In genomic region chr19:7772752-7773291, GRCh38 we compare ENCODE assay signal across 9 cellular contexts. TPM values are rescaled to one million over a fixed set of nuclear protein-coding genes. Genes with fewer than 3 reads are reported as not detected.
DNase-seq lines count a peak whose midpoint lies in the region; ATAC-seq and TF ChIP-seq lines count a peak whose summit lies in the region.
"Had no signal": no experiment of that assay in that cellular context is flagged by ENCODE, and none has a peak within 500 bp of the region (broad histone marks: within the 10 kb centered on the region; RNA-seq: fewer than 3 reads in every experiment).

No MANE protein-coding gene starts in this region.

- no peak overlapping the region for H3K4me2 ChIP-seq in Karpas-422 (ENCODE audit: low read depth, low read length, poor library complexity, severe bottlenecking)

- H2AFZ ChIP-seq in Karpas-422 (ENCODE audit: low read length) = no peak overlapping the region

- CTCF ChIA-PET in Calu3 (lab: Charles Lee) = no interaction called here
- CTCF ChIA-PET in activated CD8-positive, alpha-beta T cell treated with anti-CD3 and anti-CD28 coated beads for 36 hours (lab: Charles Lee) = no interaction called here

- DNase-seq in Calu3 (no peak), Karpas-422 (peak; percentile 57), mucosa of descending colon (no peak), cardiac septum (ENCODE audit: low spot score) (no peak), gastrocnemius medialis (no peak)
- peak; percentile 70 for DNase-seq in activated CD8-positive, alpha-beta T cell treated with anti-CD3 and anti-CD28 coated beads for 36 hours
- DNase-seq in activated effector memory CD4-positive, alpha-beta T cell treated with anti-CD3 and anti-CD28 coated beads, Interleukin-2, amount 50 U/mL, for 16 hours = no peak
- DNase-seq in central memory CD4-positive, alpha-beta T cell = no peak

- no TSS peak for BruUV-seq in Calu3 (replicated peaks; lab: Mats Ljungman, UMichigan)

- H3K79me2 ChIP-seq in Karpas-422 (ENCODE audit: low read length) = no peaks in the 10 kb centered on the region

- ATAC-seq in activated CD8-positive, alpha-beta T cell treated with anti-CD3 and anti-CD28 coated beads for 36 hours = peak; percentile 96
- ATAC-seq in mucosa of descending colon (peak; percentile 46), gastrocnemius medialis (no peak)
- ATAC-seq: Right ventricle myocardium inferior had no signal

- no peaks in the 10 kb centered on the region for H3K9me3 Mint-ChIP-seq in Calu3 (ENCODE audit: low read depth, unreplicated experiment)
- H3K9me3 Mint-ChIP-seq in activated CD8-positive, alpha-beta T cell treated with anti-CD3 and anti-CD28 coated beads for 36 hours = no peaks in the 10 kb centered on the region

- no peaks in the 10 kb centered on the region for H3K9me2 ChIP-seq in Karpas-422 (replicated peaks; ENCODE audit: insufficient read depth, low read length)

- POLR2A ChIA-PET in activated CD8-positive, alpha-beta T cell treated with anti-CD3 and anti-CD28 coated beads for 36 hours (lab: Charles Lee) = interaction anchor here (0.7 kb wide), 1 partner anchor 136 kb away, joined by 3 read pairs; the partner anchor contains the start of gene STXBP2

- H3K4me3 ChIP-seq in Karpas-422 (ENCODE audit: low read length) (no peak overlapping the region), mucosa of descending colon (no peak overlapping the region), gastrocnemius medialis (no peak overlapping the region)

- no peak overlapping the region for H3K9ac ChIP-seq in Karpas-422 (ENCODE audit: low read length)

- no peaks in the 10 kb centered on the region for H3K9me3 ChIP-seq in Karpas-422 (ENCODE audit: low read length)
- H3K9me3 ChIP-seq in mucosa of descending colon = no peaks in the 10 kb centered on the region
- no peaks in the 10 kb centered on the region for H3K9me3 ChIP-seq in gastrocnemius medialis

- no peak for TF ChIP-seq POLR2A in gastrocnemius medialis (IDR thresholded peaks at IDR 0.05)

- H3K27me3 ChIP-seq in Karpas-422 (ENCODE audit: low read length) = no peaks in the 10 kb centered on the region
- no peaks in the 10 kb centered on the region for H3K27me3 ChIP-seq in gastrocnemius medialis

- intact Hi-C loops in Calu3 (cut with micrococcal nuclease; ENCODE audit: unreplicated experiment) (no loop called here), mucosa of descending colon (cut with DNase I, micrococcal nuclease) (no loop called here), cardiac septum (cut with DNase I) (no loop called here), gastrocnemius medialis (cut with DNase I; ENCODE audit: low total_unique reads) (no loop called here)
- intact Hi-C loops in activated CD8-positive, alpha-beta T cell treated with anti-CD3 and anti-CD28 coated beads for 36 hours (cut with micrococcal nuclease) = loop anchor here (10.0 kb wide), 1 partner anchor 68 kb away; the partner anchor contains the start of gene FCER2

- peak overlapping the region; percentile 16 for H3K4me3 Mint-ChIP-seq in Calu3 (ENCODE audit: low read depth, unreplicated experiment)
- H3K4me3 Mint-ChIP-seq in activated CD8-positive, alpha-beta T cell treated with anti-CD3 and anti-CD28 coated beads for 36 hours = peak overlapping the region; percentile 21

- H3K4me1 ChIP-seq in Karpas-422 (ENCODE audit: low read length) (no peaks in the 10 kb centered on the region), mucosa of descending colon (ENCODE audit: low read depth) (no peaks in the 10 kb centered on the region), gastrocnemius medialis (no peaks in the 10 kb centered on the region)

- H3K36me3 ChIP-seq in Karpas-422 (ENCODE audit: insufficient read depth, low read length) (no peaks in the 10 kb centered on the region), mucosa of descending colon (ENCODE audit: low read depth) (no peaks in the 10 kb centered on the region), gastrocnemius medialis (no peaks in the 10 kb centered on the region)

- no peaks in the 10 kb centered on the region for H4K20me1 ChIP-seq in Karpas-422 (ENCODE audit: insufficient read depth, low read depth, low read length)

- H3K27ac ChIP-seq in Karpas-422 (ENCODE audit: low read length) = no peak overlapping the region
- H3K27ac ChIP-seq in gastrocnemius medialis = no peak overlapping the region

- H3K27me3 Mint-ChIP-seq in Calu3 (ENCODE audit: unreplicated experiment) = peaks cover 71% of the 10 kb centered on the region
- peaks cover 13% of the 10 kb centered on the region for H3K27me3 Mint-ChIP-seq in activated CD8-positive, alpha-beta T cell treated with anti-CD3 and anti-CD28 coated beads for 36 hours

- in situ Hi-C loops in gastrocnemius medialis (cut with MboI; ENCODE audit: low sequenced_read_pairs in 4 of 4) = no loop called here

- H3K36me3 Mint-ChIP-seq in Calu3 (ENCODE audit: insufficient read depth, unreplicated experiment) = no peaks in the 10 kb centered on the region
- no peaks in the 10 kb centered on the region for H3K36me3 Mint-ChIP-seq in activated CD8-positive, alpha-beta T cell treated with anti-CD3 and anti-CD28 coated beads for 36 hours (ENCODE audit: low read depth)

- no peak overlapping the region for H3K27ac Mint-ChIP-seq in Calu3 (ENCODE audit: unreplicated experiment)
- H3K27ac Mint-ChIP-seq in activated CD8-positive, alpha-beta T cell treated with anti-CD3 and anti-CD28 coated beads for 36 hours = peak overlapping the region; percentile 73

- TF ChIP-seq CTCF in Calu3 (IDR thresholded peaks at IDR 0.05; ENCODE audit: unreplicated experiment) (no peak), mucosa of descending colon (IDR thresholded peaks at IDR 0.05) (no peak), gastrocnemius medialis (IDR thresholded peaks at IDR 0.05 in 4 of 5, conservative IDR thresholded peaks at IDR 0.05 in 1 of 5) (no peak)
- no peak for TF ChIP-seq CTCF in activated CD8-positive, alpha-beta T cell treated with anti-CD3 and anti-CD28 coated beads for 36 hours (IDR thresholded peaks at IDR 0.05)

- H3K4me1 Mint-ChIP-seq in Calu3 (ENCODE audit: low read depth, unreplicated experiment) = peaks cover 10% of the 10 kb centered on the region
- peaks cover 24% of the 10 kb centered on the region for H3K4me1 Mint-ChIP-seq in activated CD8-positive, alpha-beta T cell treated with anti-CD3 and anti-CD28 coated beads for 36 hours (ENCODE audit: low read depth)

RNA-seq across cellular contexts. Expression of gene CLEC4M, which starts 9.8 kb away (rescaled TPM):
- total RNA-seq in Calu3 (2022) (not detected in 2 replicates), mucosa of descending colon (not detected), cardiac septum (not detected), gastrocnemius medialis (not detected)
- not detected in 2 replicates for total RNA-seq in Karpas-422 (2014; rRNA removed; shearing (Covaris generic); ENCODE audit: low replicate concordance)
- total RNA-seq in activated CD8-positive, alpha-beta T cell treated with anti-CD3 and anti-CD28 coated beads for 36 hours = not detected
- total RNA-seq: Right ventricle myocardium inferior had no signal

RNA-seq across cellular contexts. Expression of gene CD209, which starts 25.5 kb away (rescaled TPM):
- total RNA-seq in Calu3 (2022) (not detected in 2 replicates), mucosa of descending colon (10 to 100 TPM in 2 of 3 donors, 1 to 10 TPM in 1; 4.1 to 17.7 (median 17.2) TPM), cardiac septum (7.6 TPM), gastrocnemius medialis (1 to 10 TPM in 3 of 4 donors, under 1 TPM in 1; 0.56 to 1.3 (median 1.0) TPM)
- not detected in 2 replicates for total RNA-seq in Karpas-422 (2014; rRNA removed; shearing (Covaris generic); ENCODE audit: low replicate concordance)
- total RNA-seq in activated CD8-positive, alpha-beta T cell treated with anti-CD3 and anti-CD28 coated beads for 36 hours = not detected

RNA-seq across cellular contexts. Expression of gene CLEC4G, which starts 40.9 kb away (rescaled TPM):
- total RNA-seq in Calu3 (2022) (not detected in 2 replicates), mucosa of descending colon (1 to 10 TPM in 2 of 3 donors, not detected in 1; 1.3 to 2.5 TPM), cardiac septum (0.92 TPM), gastrocnemius medialis (under 1 TPM in 1 of 4 donors, not detected in 3; 0.86 TPM)
- total RNA-seq in Karpas-422 (2014; rRNA removed; shearing (Covaris generic); ENCODE audit: low replicate concordance) = not detected in 2 replicates
- not detected for total RNA-seq in activated CD8-positive, alpha-beta T cell treated with anti-CD3 and anti-CD28 coated beads for 36 hours

RNA-seq across cellular contexts. Expression of gene EVI5L, which starts 57.2 kb away (rescaled TPM):
- total RNA-seq in Calu3 (2022) (12.2 and 12.5 TPM in 2 replicates), mucosa of descending colon (10 to 100 TPM in 2 of 3 donors, 1 to 10 TPM in 1; 8.3 to 17.6 (median 11.4) TPM), cardiac septum (23.6 TPM), gastrocnemius medialis (10 to 100 TPM; 17.5 to 24.6 (median 20.4) TPM)
- 6.0 and 8.9 TPM in 2 replicates for total RNA-seq in Karpas-422 (2014; rRNA removed; shearing (Covaris generic); ENCODE audit: low replicate concordance)
- total RNA-seq in activated CD8-positive, alpha-beta T cell treated with anti-CD3 and anti-CD28 coated beads for 36 hours = 1 to 10 TPM; 3.4 to 3.9 TPM

Comparison
In these comparisons a context has a peak if more than half of its experiments do, and no peak if none do; other contexts are left out.
1. DNase-seq: peak in Karpas-422 (single experiment) and activated CD8-positive, alpha-beta T cell treated with anti-CD3 and anti-CD28 coated beads for 36 hours (single experiment); none in Calu3 (single experiment), mucosa of descending colon (0 of 3), activated effector memory CD4-positive, alpha-beta T cell treated with anti-CD3 and anti-CD28 coated beads, Interleukin-2, amount 50 U/mL, for 16 hours (single experiment), cardiac septum (single experiment), gastrocnemius medialis (0 of 2) and central memory CD4-positive, alpha-beta T cell (single experiment).
2. ATAC-seq: peak in activated CD8-positive, alpha-beta T cell treated with anti-CD3 and anti-CD28 coated beads for 36 hours (single experiment) and mucosa of descending colon (single experiment); none in gastrocnemius medialis (0 of 2).